In the genomic region with DNA sequence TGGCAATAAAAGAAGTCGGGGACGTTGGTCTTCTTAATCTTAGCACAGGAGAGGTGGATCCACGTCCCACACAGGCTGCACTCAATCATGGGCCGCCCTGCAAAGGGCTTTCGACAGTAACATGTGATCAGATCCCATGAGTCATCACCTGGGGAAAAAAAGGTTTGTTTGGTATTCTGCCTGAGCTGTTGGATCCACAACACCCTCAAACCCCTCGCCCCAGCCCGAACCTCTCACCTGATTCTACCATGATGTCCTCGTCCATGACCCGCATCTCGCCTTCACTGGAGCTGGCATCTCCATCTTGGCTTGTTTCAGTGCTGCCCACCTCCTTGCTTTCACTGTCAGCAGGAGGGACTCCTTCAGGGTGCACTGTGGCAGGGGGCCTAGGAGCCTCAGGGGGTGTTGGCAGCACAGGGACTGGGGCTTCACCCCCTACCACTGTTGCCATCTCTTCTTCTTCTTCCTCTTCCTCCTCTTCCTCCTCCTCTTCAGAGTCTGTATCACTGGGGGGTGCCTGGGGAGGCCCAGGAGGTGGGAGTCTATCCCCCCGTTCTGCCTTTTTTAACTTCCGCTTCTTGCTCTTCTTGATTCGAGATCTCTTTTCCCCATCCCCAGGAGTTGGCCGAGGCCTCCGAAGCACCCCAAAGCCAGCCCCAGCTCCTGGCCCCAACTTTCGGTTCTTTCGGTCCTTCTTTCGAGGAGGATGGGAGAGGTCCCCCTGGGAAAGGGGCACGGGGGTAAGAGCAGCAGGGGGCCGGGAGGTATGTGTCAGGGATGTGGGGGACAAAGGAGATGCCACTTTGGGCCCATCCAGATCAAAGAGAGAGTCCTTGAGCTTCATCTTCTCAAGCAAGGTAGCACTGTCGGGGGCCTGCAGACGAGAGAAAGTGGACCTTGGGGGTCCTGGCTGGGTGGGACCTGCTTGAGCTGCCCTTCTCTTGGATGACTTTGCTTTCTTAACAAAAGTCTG, we compare ENCODE assay signal across 8 cellular contexts. TPM values are rescaled to one million over a fixed set of nuclear protein-coding genes. Genes with fewer than 3 reads are reported as not detected.
A peak's percentile ranks its signal among the peaks of the same experiment; 100 is the strongest.
DNase-seq lines count a peak whose midpoint lies in the region; TF ChIP-seq lines count a peak whose summit lies in the region.

No MANE protein-coding gene starts in this region.

- H3K4me1 Mint-ChIP-seq in activated T-helper 1 cell treated with anti-CD3 and anti-CD28 coated beads, Interleukin-12 subunit alpha, Interleukin-12 subunit beta, Interleukin-2, Interleukin-4 antibody, amounts not matched to agents 30 ng/mL and 10 ng/mL and 1 ng/mL, durations not matched to agents 14 hours and 24 hours and 36 hours (ENCODE audit: low read depth), result peaks cover 61% of the 10 kb centered on the region

- H3K9me3 Mint-ChIP-seq in activated T-helper 1 cell treated with anti-CD3 and anti-CD28 coated beads, Interleukin-12 subunit alpha, Interleukin-12 subunit beta, Interleukin-2, Interleukin-4 antibody, amounts not matched to agents 30 ng/mL and 10 ng/mL and 1 ng/mL, durations not matched to agents 14 hours and 24 hours and 36 hours, result no peaks in the 10 kb centered on the region

- peak overlapping the region; percentile 91 for H3K4me3 Mint-ChIP-seq in activated T-helper 1 cell treated with anti-CD3 and anti-CD28 coated beads, Interleukin-12 subunit alpha, Interleukin-12 subunit beta, Interleukin-2, Interleukin-4 antibody, amounts not matched to agents 30 ng/mL and 10 ng/mL and 1 ng/mL, durations not matched to agents 14 hours and 24 hours and 36 hours

- H3K36me3 Mint-ChIP-seq in activated T-helper 1 cell treated with anti-CD3 and anti-CD28 coated beads, Interleukin-12 subunit alpha, Interleukin-12 subunit beta, Interleukin-2, Interleukin-4 antibody, amounts not matched to agents 30 ng/mL and 10 ng/mL and 1 ng/mL, durations not matched to agents 14 hours and 24 hours and 36 hours (ENCODE audit: low read depth), result peaks cover 36% of the 10 kb centered on the region

- H3K27ac ChIP-seq in 22Rv1, result peak overlapping the region; percentile 98

- DNase-seq in G401 (ENCODE audit: low spot score), result peak; percentile 7
- no peak for DNase-seq in activated T-helper 1 cell treated with anti-CD3 and anti-CD28 coated beads, Interleukin-12 subunit alpha, Interleukin-12 subunit beta, Interleukin-2, Interleukin-4 antibody, amounts not matched to agents 30 ng/mL and 10 ng/mL and 1 ng/mL, durations not matched to agents 14 hours and 24 hours and 36 hours (ENCODE audit: low spot score)
- DNase-seq in iris pigment epithelial cell (ENCODE audit: low read depth), result peak; percentile 67
- no peak for DNase-seq in activated CD4-positive, CD25-positive, alpha-beta regulatory T cell treated with anti-CD3 and anti-CD28 coated beads, Interleukin-2, amount 50 U/mL, for 72 hours
- DNase-seq in glomerular visceral epithelial cell (ENCODE audit: extremely low spot score), result no peak
- no peak for DNase-seq in activated gamma-delta T cell treated with Interleukin-2 at 50 U/mL for 16 hours
- no peak for DNase-seq in NCI-H2227 (lab: John Stamatoyannopoulos, UW; ENCODE audit: unreplicated experiment)

- H3K27ac Mint-ChIP-seq in activated T-helper 1 cell treated with anti-CD3 and anti-CD28 coated beads, Interleukin-12 subunit alpha, Interleukin-12 subunit beta, Interleukin-2, Interleukin-4 antibody, amounts not matched to agents 30 ng/mL and 10 ng/mL and 1 ng/mL, durations not matched to agents 14 hours and 24 hours and 36 hours, result peak overlapping the region; percentile 67

- in situ Hi-C loops in G401 (cut with HindIII; ENCODE audit: low sequenced_read_pairs), result no loop called here

- intact Hi-C loops in activated T-helper 1 cell treated with anti-CD3 and anti-CD28 coated beads, Interleukin-12 subunit alpha, Interleukin-12 subunit beta, Interleukin-2, Interleukin-4 antibody, amounts not matched to agents 30 ng/mL and 10 ng/mL and 1 ng/mL, durations not matched to agents 14 hours and 24 hours and 36 hours (cut with micrococcal nuclease), result no loop called here

- TF ChIP-seq CTCF in 22Rv1 (IDR thresholded peaks at IDR 0.05), result no peak

- no peaks in the 10 kb centered on the region for H3K27me3 Mint-ChIP-seq in activated T-helper 1 cell treated with anti-CD3 and anti-CD28 coated beads, Interleukin-12 subunit alpha, Interleukin-12 subunit beta, Interleukin-2, Interleukin-4 antibody, amounts not matched to agents 30 ng/mL and 10 ng/mL and 1 ng/mL, durations not matched to agents 14 hours and 24 hours and 36 hours (ENCODE audit: insufficient read depth)

RNA-seq across cellular contexts. Expression of a gene that starts 1.7 kb away (rescaled TPM):
- total RNA-seq in G401 (2014; rRNA removed; shearing (Covaris generic)), result 89.9 and 99.0 TPM in 2 replicates
- 70.0 and 73.5 TPM in 2 replicates for total RNA-seq in activated T-helper 1 cell treated with anti-CD3 and anti-CD28 coated beads, Interleukin-12 subunit alpha, Interleukin-12 subunit beta, Interleukin-2, Interleukin-4 antibody, amounts not matched to agents 30 ng/mL and 10 ng/mL and 1 ng/mL, durations not matched to agents 14 hours and 24 hours and 36 hours

RNA-seq across cellular contexts. Expression of a gene that starts 3.3 kb away (rescaled TPM):
- total RNA-seq in G401 (2014; rRNA removed; shearing (Covaris generic)), result 113 and 121 TPM in 2 replicates
- 52.5 and 55.4 TPM in 2 replicates for total RNA-seq in activated T-helper 1 cell treated with anti-CD3 and anti-CD28 coated beads, Interleukin-12 subunit alpha, Interleukin-12 subunit beta, Interleukin-2, Interleukin-4 antibody, amounts not matched to agents 30 ng/mL and 10 ng/mL and 1 ng/mL, durations not matched to agents 14 hours and 24 hours and 36 hours

RNA-seq across cellular contexts. Expression of a gene that starts 6.3 kb away (rescaled TPM):
- 227 and 249 TPM in 2 replicates for total RNA-seq in G401 (2014; rRNA removed; shearing (Covaris generic))
- total RNA-seq in activated T-helper 1 cell treated with anti-CD3 and anti-CD28 coated beads, Interleukin-12 subunit alpha, Interleukin-12 subunit beta, Interleukin-2, Interleukin-4 antibody, amounts not matched to agents 30 ng/mL and 10 ng/mL and 1 ng/mL, durations not matched to agents 14 hours and 24 hours and 36 hours, result 146 and 148 TPM in 2 replicates

RNA-seq across cellular contexts. Expression of a gene that starts 15.6 kb away (rescaled TPM):
- 18.3 and 26.8 TPM in 2 replicates for total RNA-seq in G401 (2014; rRNA removed; shearing (Covaris generic))
- 191 and 193 TPM in 2 replicates for total RNA-seq in activated T-helper 1 cell treated with anti-CD3 and anti-CD28 coated beads, Interleukin-12 subunit alpha, Interleukin-12 subunit beta, Interleukin-2, Interleukin-4 antibody, amounts not matched to agents 30 ng/mL and 10 ng/mL and 1 ng/mL, durations not matched to agents 14 hours and 24 hours and 36 hours

RNA-seq across cellular contexts. Expression of a gene that starts 16.0 kb away (rescaled TPM):
- total RNA-seq in G401 (2014; rRNA removed; shearing (Covaris generic)), result 74.1 and 95.6 TPM in 2 replicates
- total RNA-seq in activated T-helper 1 cell treated with anti-CD3 and anti-CD28 coated beads, Interleukin-12 subunit alpha, Interleukin-12 subunit beta, Interleukin-2, Interleukin-4 antibody, amounts not matched to agents 30 ng/mL and 10 ng/mL and 1 ng/mL, durations not matched to agents 14 hours and 24 hours and 36 hours, result 73.6 and 75.5 TPM in 2 replicates

Comparison
In these comparisons a context has a peak if more than half of its experiments do, and no peak if none do; other contexts are left out.
1. DNase-seq: peak in G401 (single experiment) and iris pigment epithelial cell (single experiment); none in activated T-helper 1 cell treated with anti-CD3 and anti-CD28 coated beads, Interleukin-12 subunit alpha, Interleukin-12 subunit beta, Interleukin-2, Interleukin-4 antibody, amounts not matched to agents 30 ng/mL and 10 ng/mL and 1 ng/mL, durations not matched to agents 14 hours and 24 hours and 36 hours (single experiment), activated CD4-positive, CD25-positive, alpha-beta regulatory T cell treated with anti-CD3 and anti-CD28 coated beads, Interleukin-2, amount 50 U/mL, for 72 hours (single experiment), glomerular visceral epithelial cell (single experiment), activated gamma-delta T cell treated with Interleukin-2 at 50 U/mL for 16 hours (single experiment) and NCI-H2227 (single experiment).